In the genomic region with DNA sequence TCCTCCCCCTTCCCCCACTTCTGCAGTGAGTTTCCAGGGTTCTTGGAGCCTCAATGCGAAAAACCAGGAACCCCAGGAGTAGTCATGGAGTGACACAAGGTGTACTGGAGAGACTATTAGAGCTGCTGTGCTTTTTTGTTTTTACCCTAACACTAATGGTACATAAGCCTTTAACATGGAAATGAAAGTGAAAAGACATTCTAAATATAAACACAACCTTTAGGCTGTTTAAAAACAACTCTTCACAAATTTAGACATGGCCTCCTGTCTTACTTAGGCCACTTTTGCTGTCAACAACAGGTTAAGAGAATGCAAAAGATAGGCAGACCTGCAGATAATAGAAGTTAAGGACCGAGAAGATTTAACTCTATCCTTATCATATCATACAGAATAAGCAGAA, we compare ENCODE assay signal across 1 cellular context.
A peak's percentile ranks its signal among the peaks of the same experiment; 100 is the strongest.
TF ChIP-seq lines count a peak whose summit lies in the region.

No MANE protein-coding gene starts in this region.

TF ChIP-seq in GM12878, 131 proteins besides CTCF, POLR2A, EP300 and RAD21 (continued from another document):
- TF ChIP-seq, protein P1, sequence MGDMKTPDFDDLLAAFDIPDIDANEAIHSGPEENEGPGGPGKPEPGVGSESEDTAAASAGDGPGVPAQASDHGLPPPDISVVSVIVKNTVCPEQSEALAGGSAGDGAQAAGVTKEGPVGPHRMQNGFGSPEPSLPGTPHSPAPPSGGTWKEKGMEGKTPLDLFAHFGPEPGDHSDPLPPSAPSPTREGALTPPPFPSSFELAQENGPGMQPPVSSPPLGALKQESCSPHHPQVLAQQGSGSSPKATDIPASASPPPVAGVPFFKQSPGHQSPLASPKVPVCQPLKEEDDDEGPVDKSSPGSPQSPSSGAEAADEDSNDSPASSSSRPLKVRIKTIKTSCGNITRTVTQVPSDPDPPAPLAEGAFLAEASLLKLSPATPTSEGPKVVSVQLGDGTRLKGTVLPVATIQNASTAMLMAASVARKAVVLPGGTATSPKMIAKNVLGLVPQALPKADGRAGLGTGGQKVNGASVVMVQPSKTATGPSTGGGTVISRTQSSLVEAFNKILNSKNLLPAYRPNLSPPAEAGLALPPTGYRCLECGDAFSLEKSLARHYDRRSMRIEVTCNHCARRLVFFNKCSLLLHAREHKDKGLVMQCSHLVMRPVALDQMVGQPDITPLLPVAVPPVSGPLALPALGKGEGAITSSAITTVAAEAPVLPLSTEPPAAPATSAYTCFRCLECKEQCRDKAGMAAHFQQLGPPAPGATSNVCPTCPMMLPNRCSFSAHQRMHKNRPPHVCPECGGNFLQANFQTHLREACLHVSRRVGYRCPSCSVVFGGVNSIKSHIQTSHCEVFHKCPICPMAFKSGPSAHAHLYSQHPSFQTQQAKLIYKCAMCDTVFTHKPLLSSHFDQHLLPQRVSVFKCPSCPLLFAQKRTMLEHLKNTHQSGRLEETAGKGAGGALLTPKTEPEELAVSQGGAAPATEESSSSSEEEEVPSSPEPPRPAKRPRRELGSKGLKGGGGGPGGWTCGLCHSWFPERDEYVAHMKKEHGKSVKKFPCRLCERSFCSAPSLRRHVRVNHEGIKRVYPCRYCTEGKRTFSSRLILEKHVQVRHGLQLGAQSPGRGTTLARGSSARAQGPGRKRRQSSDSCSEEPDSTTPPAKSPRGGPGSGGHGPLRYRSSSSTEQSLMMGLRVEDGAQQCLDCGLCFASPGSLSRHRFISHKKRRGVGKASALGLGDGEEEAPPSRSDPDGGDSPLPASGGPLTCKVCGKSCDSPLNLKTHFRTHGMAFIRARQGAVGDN (IDR thresholded peaks at IDR 0.05), result peak; percentile 37; the same call in 1 of the 2 replicates
- TF ChIP-seq, protein P2, sequence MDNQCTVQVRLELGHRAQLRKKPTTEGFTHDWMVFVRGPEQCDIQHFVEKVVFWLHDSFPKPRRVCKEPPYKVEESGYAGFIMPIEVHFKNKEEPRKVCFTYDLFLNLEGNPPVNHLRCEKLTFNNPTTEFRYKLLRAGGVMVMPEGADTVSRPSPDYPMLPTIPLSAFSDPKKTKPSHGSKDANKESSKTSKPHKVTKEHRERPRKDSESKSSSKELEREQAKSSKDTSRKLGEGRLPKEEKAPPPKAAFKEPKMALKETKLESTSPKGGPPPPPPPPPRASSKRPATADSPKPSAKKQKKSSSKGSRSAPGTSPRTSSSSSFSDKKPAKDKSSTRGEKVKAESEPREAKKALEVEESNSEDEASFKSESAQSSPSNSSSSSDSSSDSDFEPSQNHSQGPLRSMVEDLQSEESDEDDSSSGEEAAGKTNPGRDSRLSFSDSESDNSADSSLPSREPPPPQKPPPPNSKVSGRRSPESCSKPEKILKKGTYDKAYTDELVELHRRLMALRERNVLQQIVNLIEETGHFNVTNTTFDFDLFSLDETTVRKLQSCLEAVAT (IDR thresholded peaks at IDR 0.05), result 0 out of 2 replicates have a peak, but pooled peaks have one; percentile 38
- peak; percentile 25 for TF ChIP-seq MEF2B (IDR thresholded peaks at IDR 0.05; ENCODE audit: partially characterized antibody, poor library complexity, severe bottlenecking)
- TF ChIP-seq MTA3 (IDR thresholded peaks at IDR 0.05; ENCODE audit: borderline replicate concordance, low read length), result no peak
- TF ChIP-seq KLF5 (IDR thresholded peaks at IDR 0.05; ENCODE audit: partially characterized antibody), result no peak
